ENCODE assay signal across 8 cellular contexts in the genomic region with DNA sequence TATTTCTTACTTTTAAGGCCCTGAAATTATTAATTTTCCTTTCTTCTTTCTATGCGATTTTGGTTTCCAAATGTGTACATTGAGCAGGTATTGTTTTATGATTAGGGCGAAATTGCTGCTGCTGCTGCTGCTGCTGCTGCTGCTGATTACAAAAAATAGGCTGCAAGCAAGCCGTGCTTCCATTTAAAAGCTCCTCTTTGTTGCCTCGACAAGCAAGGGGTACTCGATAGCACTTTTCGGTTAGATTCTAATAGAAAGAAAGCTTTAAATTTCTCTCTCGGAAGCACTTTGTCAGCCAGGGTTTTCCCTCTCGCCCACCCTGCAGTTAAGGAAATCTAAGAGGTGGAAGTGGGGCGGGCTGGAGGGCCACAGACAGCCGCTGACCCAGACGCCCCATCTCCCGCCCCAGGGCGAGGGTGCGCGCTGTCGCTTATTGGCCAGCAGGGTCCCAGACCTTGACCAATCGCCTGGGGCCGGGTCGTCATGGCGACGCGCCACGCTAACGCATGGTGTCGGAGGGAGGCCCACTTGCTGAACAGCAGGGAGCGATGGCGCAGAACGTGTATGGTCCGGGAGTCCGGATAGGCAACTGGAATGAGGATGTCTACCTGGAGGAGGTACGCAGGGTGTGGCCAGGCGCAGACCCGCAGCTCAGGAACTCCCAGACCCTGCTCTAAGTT. TPM values are rescaled to one million over a fixed set of nuclear protein-coding genes. Genes with fewer than 3 reads are reported as not detected.
DNase-seq lines count a peak whose midpoint lies in the region; ATAC-seq and TF ChIP-seq lines count a peak whose summit lies in the region.

A gene with protein sequence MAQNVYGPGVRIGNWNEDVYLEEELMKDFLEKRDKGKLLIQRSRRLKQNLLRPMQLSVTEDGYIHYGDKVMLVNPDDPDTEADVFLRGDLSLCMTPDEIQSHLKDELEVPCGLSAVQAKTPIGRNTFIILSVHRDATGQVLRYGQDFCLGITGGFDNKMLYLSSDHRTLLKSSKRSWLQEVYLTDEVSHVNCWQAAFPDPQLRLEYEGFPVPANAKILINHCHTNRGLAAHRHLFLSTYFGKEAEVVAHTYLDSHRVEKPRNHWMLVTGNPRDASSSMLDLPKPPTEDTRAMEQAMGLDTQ (plus strand): TSS at position 489 of the 680 bp plus-strand sequence. CDS start 60 bp downstream, at position 549.

- no peak within 1 kb of the TSS for H2BK5ac ChIP-seq in H9 (ENCODE audit: insufficient read length, low read length)

- no peak within 1 kb of the TSS for H2BK15ac ChIP-seq in H9 (ENCODE audit: low read depth, low read length)

- no peaks in the 10 kb centered on the region for H3K79me1 ChIP-seq in H9 (ENCODE audit: insufficient read depth, low read depth, low read length, poor library complexity, severe bottlenecking)

- peak within 1 kb of the TSS; percentile 18 for H3K9ac ChIP-seq in H9 (ENCODE audit: extremely low read depth, insufficient read length, low read length)

- no peak within 1 kb of the TSS for H3K18ac ChIP-seq in H9 (ENCODE audit: insufficient read length, low read depth, low read length)

- H2BK20ac ChIP-seq in H9 (ENCODE audit: low read depth, low read length, poor library complexity, severe bottlenecking): no peak within 1 kb of the TSS

- H3K14ac ChIP-seq in H9 (ENCODE audit: insufficient read depth, low read length): no peak within 1 kb of the TSS

- H3K23me2 ChIP-seq in H9 (ENCODE audit: insufficient read length, low read depth, low read length, poor library complexity, severe bottlenecking): peaks cover 6% of the 10 kb centered on the region

- intact Hi-C loops in prostate gland (cut with DNase I): no loop called here

- H2BK120ac ChIP-seq in H9 (ENCODE audit: low read depth, low read length, poor library complexity, severe bottlenecking): no peak within 1 kb of the TSS

- ATAC-seq in GM18498 (IDR thresholded peaks at IDR 0.05; ENCODE audit: unreplicated experiment) (no peak), HG02798 (IDR thresholded peaks at IDR 0.05; ENCODE audit: poor library complexity, unreplicated experiment) (no peak)

- H2AFZ ChIP-seq in H9 (ENCODE audit: low read length): peak within 1 kb of the TSS; percentile 93

- no peak within 1 kb of the TSS for H2BK12ac ChIP-seq in H9 (ENCODE audit: insufficient read length, low read depth, low read length)

- H3K27me3 ChIP-seq in H9 (ENCODE audit: insufficient read depth, low read length) (no peaks in the 10 kb centered on the region; the same call in 1 of the 2 replicates), prostate gland (replicated peaks; ENCODE audit: insufficient read depth) (no peaks in the 10 kb centered on the region)

- H3K4me2 ChIP-seq in H9 (ENCODE audit: insufficient read depth, insufficient read length, low read length): peak within 1 kb of the TSS; percentile 51

- H3K27me3 Mint-ChIP-seq in H9 (ENCODE audit: low read depth): peaks cover 67% of the 10 kb centered on the region

- H3K4me1 ChIP-seq in H9 (ENCODE audit: insufficient read depth, low read length) (no peaks in the 10 kb centered on the region), prostate gland (replicated peaks) (no peaks in the 10 kb centered on the region)

- H3K4me1 Mint-ChIP-seq in H9: peaks cover 4 to 8% of the 10 kb centered on the region in 2 experiments; a peak in 3 of 4 replicates

- no peaks in the 10 kb centered on the region for H3K36me3 ChIP-seq in prostate gland

- no peak for TF ChIP-seq POLR2A in prostate gland (IDR thresholded peaks at IDR 0.05)

- no CpG with 5 or more reads among the region's 33 CpGs for WGBS in H9 (ENCODE audit: extremely low coverage, insufficient read length, low lambda C conversion rate)
- 3% methylated on average over 33 of the region's 33 CpGs for whole genome bisulfite sequencing in prostate gland

- H3K27ac ChIP-seq in H9 (ENCODE audit: insufficient read length, low read depth, low read length) (no peak within 1 kb of the TSS), prostate gland (no peak within 1 kb of the TSS)

- no peaks in the 10 kb centered on the region for H4K20me1 ChIP-seq in H9 (ENCODE audit: control insufficient read depth, insufficient read depth, insufficient read length)

- H2AK5ac ChIP-seq in H9 (ENCODE audit: insufficient read length, low read length): no peak within 1 kb of the TSS

- DNase-seq in H9: peak; percentile 96
- DNase-seq in NCI-H526 treated with DMSO at 0.1 percent for 48 hours (lab: John Stamatoyannopoulos, UW): peak; percentile 85
- DNase-seq in anterior cingulate cortex (lab: John Stamatoyannopoulos, UW): peak in 56 of 58 donors; percentile 24 to 87 (median 71)
- DNase-seq in hippocampal formation (lab: John Stamatoyannopoulos, UW): peak; percentile 50 to 77
- peak; percentile 49 for DNase-seq in prostate gland (ENCODE audit: low spot score)
- no peak for DNase-seq in LoVo (ENCODE audit: low spot score)

- H3K9me3 ChIP-seq in H9 (ENCODE audit: control insufficient read depth, low read depth, low read length) (no peaks in the 10 kb centered on the region), prostate gland (no peaks in the 10 kb centered on the region)

- no peak for TF ChIP-seq CTCF in H9 (conservative IDR thresholded peaks at IDR 0.05)
- TF ChIP-seq CTCF in prostate gland (IDR thresholded peaks at IDR 0.05): peak in 2 of 4 experiments; percentile 18 to 26

- no peak within 1 kb of the TSS for H4K8ac ChIP-seq in H9 (replicated peaks; ENCODE audit: insufficient read length, low read depth, low read length)

- no peak within 1 kb of the TSS for H3T11ph ChIP-seq in H9 (ENCODE audit: low read length)

- H3K9me3 Mint-ChIP-seq in H9: peaks cover 0 to 6% of the 10 kb centered on the region in 2 experiments; a peak in 1 of 5 replicates

- H3K27ac Mint-ChIP-seq in H9: no peak within 1 kb of the TSS; a peak in 1 of 7 replicates

- H3K56ac ChIP-seq in H9 (ENCODE audit: insufficient read length, low read depth, low read length): no peak within 1 kb of the TSS

- H3K36me3 Mint-ChIP-seq in H9 (ENCODE audit: insufficient read depth in 1 of 3, low read depth in 3 of 3): no peaks in the 10 kb centered on the region

- peak within 1 kb of the TSS in 1 of 2 donors; percentile 13 for H3K4me3 ChIP-seq in prostate gland

- no peaks in the 10 kb centered on the region for H3K79me2 ChIP-seq in H9 (ENCODE audit: insufficient read depth, low read length)

- H3K23ac ChIP-seq in H9 (ENCODE audit: insufficient read length, low read depth, low read length): no peak within 1 kb of the TSS

- H4K5ac ChIP-seq in H9 (ENCODE audit: insufficient read length, low read depth, low read length): no peak within 1 kb of the TSS

- H3K4ac ChIP-seq in H9 (ENCODE audit: low read depth, low read length): no peak within 1 kb of the TSS

- H4K91ac ChIP-seq in H9 (ENCODE audit: insufficient read length, low read depth, low read length): no peak within 1 kb of the TSS

- H3K4me3 Mint-ChIP-seq in H9: peak within 1 kb of the TSS; percentile 68 to 81

RNA-seq across cellular contexts. Expression of the gene that starts here (rescaled TPM):
- total RNA-seq in H9 (2021) (0.24 TPM in 1 of 2 replicates, not detected in the other), prostate gland (1 to 10 TPM in 1 of 2 donors, not detected in 1; 2.9 TPM)

Comparison
In these comparisons a context has a peak if more than half of its experiments do, and no peak if none do; other contexts are left out.
1. Peak in DNase-seq, H3K9ac ChIP-seq and H3K4me2 ChIP-seq in H9; RNA of the gene not detected or under 1 TPM.